Comparison of ENCODE assay signal across 12 cellular contexts in the genomic region with DNA sequence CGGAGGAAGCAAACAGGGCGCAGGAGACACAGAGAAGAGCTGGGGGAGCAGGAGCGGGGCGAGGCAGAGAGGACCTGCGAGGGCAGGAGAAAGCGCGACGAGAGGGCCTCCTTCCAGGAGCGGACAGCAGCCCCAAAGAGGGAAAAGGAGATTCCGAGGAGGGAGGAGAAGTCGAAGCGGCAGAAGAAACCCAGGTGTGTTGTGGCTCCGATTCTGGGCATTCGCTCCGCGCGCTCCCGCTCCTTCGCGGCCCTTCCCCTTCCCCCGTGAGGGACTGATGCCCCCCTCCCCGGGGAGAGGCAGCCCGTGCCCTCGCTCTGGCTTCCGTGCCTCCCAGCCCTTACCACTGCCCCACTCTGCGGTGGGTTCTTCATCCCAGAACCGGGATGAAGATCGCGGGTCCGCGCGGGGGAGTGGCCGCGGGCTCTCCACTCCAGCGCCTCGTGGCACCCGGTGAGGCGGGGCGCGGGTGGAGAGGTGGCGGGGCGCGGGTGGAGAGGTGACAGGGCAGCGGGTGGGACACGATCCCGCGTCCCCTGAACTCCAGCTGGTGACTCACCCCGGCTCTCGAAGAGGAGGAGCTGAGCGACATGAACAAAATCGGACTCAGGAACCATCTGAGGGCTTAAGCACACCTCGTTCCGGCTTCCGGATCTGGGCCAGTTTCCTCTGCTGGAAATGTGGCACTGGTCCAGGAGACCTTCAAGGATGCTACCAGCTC. TPM values are rescaled to one million over a fixed set of nuclear protein-coding genes. Genes with fewer than 3 reads are reported as not detected.
DNase-seq lines count a peak whose midpoint lies in the region; ATAC-seq, FAIRE-seq and TF ChIP-seq lines count a peak whose summit lies in the region.
"Had no signal": no experiment of that assay in that cellular context is flagged by ENCODE, and none has a peak within 500 bp of the region (broad histone marks: within the 10 kb centered on the region; RNA-seq: fewer than 3 reads in every experiment).

No MANE protein-coding gene starts in this region.

- H4K91ac ChIP-seq in H1 (replicated peaks; ENCODE audit: insufficient read length, low read length), result no peak overlapping the region

- no peak overlapping the region for H2BK5ac ChIP-seq in H1 (ENCODE audit: low read depth, low read length)

- no peak overlapping the region for H3K14ac ChIP-seq in H1 (ENCODE audit: insufficient read length)

- H2BK15ac ChIP-seq in H1 (ENCODE audit: low read length), result no peak overlapping the region

- no peak overlapping the region for H2BK20ac ChIP-seq in H1 (ENCODE audit: low read length)

- H3K18ac ChIP-seq in H1 (ENCODE audit: extremely low read depth, low read length), result peak overlapping the region; percentile 78

- TF ChIP-seq POLR2A in A549 (IDR thresholded peaks at IDR 0.05; ENCODE audit: low read length), result no peak
- no peak for TF ChIP-seq POLR2A in H1 (IDR thresholded peaks at IDR 0.05; ENCODE audit: control extremely low read depth in 1 of 2, low read depth in 2 of 2, low read length in 2 of 2)

- peak overlapping the region; percentile 55 for H3K4me2 ChIP-seq in A549
- H3K4me2 ChIP-seq in H1 (ENCODE audit: insufficient read depth in 1 of 2, low read depth in 2 of 2, low read length in 2 of 2), result peak overlapping the region; percentile 76 to 81

- no peak overlapping the region for H2BK12ac ChIP-seq in H1 (ENCODE audit: low read depth, low read length)

- peaks cover 0 to 8% of the 10 kb centered on the region in 2 donors for H3K4me1 Mint-ChIP-seq in natural killer cell

- no peak overlapping the region for H2AK5ac ChIP-seq in H1 (ENCODE audit: low read depth, low read length)

- H2AFZ ChIP-seq in H1 (ENCODE audit: low read length), result peak overlapping the region; percentile 47; the same call in 1 of the 2 replicates

- ATAC-seq in A549, result peak; percentile 37 to 41; a peak in 3 of 6 replicates
- ATAC-seq in natural killer cell, result no peak
- no peak for ATAC-seq in HG03520 (IDR thresholded peaks at IDR 0.05; ENCODE audit: unreplicated experiment)
- no peak for ATAC-seq in HG02870 (IDR thresholded peaks at IDR 0.05; ENCODE audit: unreplicated experiment)

- no peaks in the 10 kb centered on the region for H3K9me3 ChIP-seq in A549
- no peaks in the 10 kb centered on the region for H3K9me3 ChIP-seq in HUES48 (ENCODE audit: control insufficient read depth, insufficient read depth, low read length)
- no peaks in the 10 kb centered on the region for H3K9me3 ChIP-seq in H1 (ENCODE audit: insufficient read depth in 2 of 2, low read depth in 1 of 2, low read length in 1 of 2)

- H3K79me1 ChIP-seq in H1 (ENCODE audit: low read depth, low read length), result no peaks in the 10 kb centered on the region

- H3K27me3 Mint-ChIP-seq in natural killer cell (ENCODE audit: low read depth in 2 of 2), result peaks cover 45 to 46% of the 10 kb centered on the region in 2 donors

- no peak overlapping the region for H3K4ac ChIP-seq in H1 (replicated peaks; ENCODE audit: insufficient read length, low read depth, low read length)

- no peaks in the 10 kb centered on the region for H3K79me2 ChIP-seq in H1 (ENCODE audit: control insufficient read depth in 1 of 2, insufficient read depth in 2 of 2, low read length in 2 of 2)

- H3K36me3 Mint-ChIP-seq in natural killer cell, result no peaks in the 10 kb centered on the region

- POLR2A ChIA-PET in A549 (lab: Yijun Ruan, JAX), result no interaction called here
- POLR2A ChIA-PET in H1 (lab: Charles Lee; ENCODE audit: partially characterized antibody), result interaction anchor here (0.7 kb wide), 1 partner anchor 94 kb away, joined by 3 read pairs; no protein-coding TSS in a partner anchor

- H3K4me1 ChIP-seq in A549 (no peaks in the 10 kb centered on the region), HUES48 (ENCODE audit: control insufficient read depth, insufficient read depth, low read length) (no peaks in the 10 kb centered on the region), H1 (replicated peaks in 1 of 4; ENCODE audit: control insufficient read depth in 3 of 4, insufficient read depth in 4 of 4, low read length in 3 of 4) (peaks cover 0 to 3% (median 1%) of the 10 kb centered on the region in 4 experiments; a peak in 3 of 7 replicates)

- H4K5ac ChIP-seq in H1 (ENCODE audit: insufficient read length, low read depth, low read length), result no peak overlapping the region

- intact Hi-C loops in natural killer cell (cut with micrococcal nuclease), result no loop called here

- H3K9ac ChIP-seq in HUES48 (ENCODE audit: low read depth, low read length) (no peak overlapping the region), H1 (replicated peaks in 1 of 4; ENCODE audit: extremely low read depth in 1 of 4, low read depth in 3 of 4, low read length in 3 of 4) (no peak overlapping the region; a peak in 2 of 7 replicates)

- no peak overlapping the region for H3K27ac Mint-ChIP-seq in natural killer cell

- H3K36me3 ChIP-seq in HUES48 (ENCODE audit: control insufficient read depth, insufficient read depth, low read length) (no peaks in the 10 kb centered on the region), H1 (ENCODE audit: control insufficient read depth in 2 of 4, insufficient read depth in 4 of 4, low read length in 3 of 4) (no peaks in the 10 kb centered on the region)

- no peak overlapping the region for H3K23ac ChIP-seq in H1 (ENCODE audit: insufficient read length)

- 0 out of 2 replicates have a peak overlapping the region, but pooled peaks have one; percentile 20 for H4K8ac ChIP-seq in H1 (ENCODE audit: extremely low read depth, insufficient read depth, low read length)

- TF ChIP-seq EP300 in A549 (IDR thresholded peaks at IDR 0.05) (no peak), H1 (IDR thresholded peaks at IDR 0.05; ENCODE audit: borderline replicate concordance in 1 of 2, low read depth in 2 of 2, low read length in 2 of 2) (no peak)

- no peak for TF ChIP-seq RAD21 in A549 (conservative IDR thresholded peaks at IDR 0.05 in 1 of 2, IDR thresholded peaks at IDR 0.05 in 1 of 2)
- no peak for TF ChIP-seq RAD21 in H1 (IDR thresholded peaks at IDR 0.05 in 1 of 2, conservative IDR thresholded peaks at IDR 0.05 in 1 of 2; ENCODE audit: low read depth in 2 of 2, low read length in 2 of 2)

- H4K20me1 ChIP-seq in H1 (replicated peaks in 1 of 2; ENCODE audit: control insufficient read depth in 1 of 2, insufficient read depth in 2 of 2, low read length in 2 of 2), result no peaks in the 10 kb centered on the region

- FAIRE-seq in A549 (lab: Jason Lieb, UNC) (no peak), H1 (lab: Jason Lieb, UNC) (no peak)

- H3K4me3 ChIP-seq in A549, result peak overlapping the region; percentile 18; the same call in 1 of the 3 replicates
- H3K4me3 ChIP-seq in HUES48 (ENCODE audit: low read depth, low read length), result peak overlapping the region; percentile 60
- H3K4me3 ChIP-seq in H1 (ENCODE audit: extremely low read depth in 1 of 4, insufficient read depth in 2 of 4, low read depth in 3 of 4, low read length in 4 of 4), result peak overlapping the region; percentile 27 to 69 (median 40)

- H3K9me3 Mint-ChIP-seq in natural killer cell, result no peaks in the 10 kb centered on the region

- no peak overlapping the region for H3K56ac ChIP-seq in H1 (replicated peaks; ENCODE audit: insufficient read length, low read depth, low read length)

- H3K27ac ChIP-seq in A549 (no peak overlapping the region), HUES48 (ENCODE audit: low read depth, low read length) (no peak overlapping the region), H1 (ENCODE audit: low read depth, low read length) (no peak overlapping the region)

- H3K27me3 ChIP-seq in HUES48 (ENCODE audit: control insufficient read depth, insufficient read depth, low read length) (peaks cover 53% of the 10 kb centered on the region), H1 (replicated peaks in 1 of 4; ENCODE audit: control insufficient read depth in 3 of 4, extremely low read depth in 1 of 4, insufficient read depth in 3 of 4, low read length in 3 of 4) (peaks cover 25 to 33% (median 31%) of the 10 kb centered on the region in 4 experiments)

- TF ChIP-seq CTCF in A549 (IDR thresholded peaks at IDR 0.05) (no peak), H1 (IDR thresholded peaks at IDR 0.05; ENCODE audit: control extremely low read depth in 1 of 3, insufficient read depth in 1 of 3, low read depth in 1 of 3, low read length in 3 of 3) (no peak), natural killer cell (IDR thresholded peaks at IDR 0.05) (no peak)

- H3K23me2 ChIP-seq in H1 (ENCODE audit: low read depth, low read length), result peaks cover 7% of the 10 kb centered on the region; the same call in 1 of the 2 replicates

- WGBS in A549 (ENCODE audit: missing lambda C conversion rate), result 50% methylated on average over 42 of the region's 54 CpGs
- 8% methylated on average over 24 of the region's 54 CpGs; no CpG with 5 or more reads in 1 of the 2 experiments for WGBS in H1 (ENCODE audit: extremely low coverage in 1 of 2, insufficient coverage in 1 of 2, insufficient read length in 1 of 2, insufficient replicate concordance in 2 of 2, low coverage in 1 of 2, low lambda C conversion rate in 2 of 2, missing lambda C conversion rate in 1 of 2), 2 experiments

- DNase-seq in A549 (ENCODE audit: low read depth in 1 of 2, low spot score in 1 of 2) (peak in 1 of 2 experiments; percentile 21), H1 (ENCODE audit: low read depth in 1 of 2, low spot score in 2 of 2) (peak in 1 of 2 experiments; percentile 61), natural killer cell (no peak), NCI-H2029 (lab: John Stamatoyannopoulos, UW) (no peak)
- no peak for DNase-seq in stimulated activated CD4-positive, alpha-beta T cell treated with anti-CD3 and anti-CD28 coated beads, Interleukin-4, amount 100 ng/mL, for 1 hour
- DNase-seq: activated CD8-positive, alpha-beta memory T cell treated with anti-CD3 and anti-CD28 coated beads, Interleukin-2, amount 50 U/mL, for 48 hours; occipital lobe; SHP77; stimulated activated CD8-positive, alpha-beta memory T cell treated with anti-CD3 and anti-CD28 coated beads, Interleukin-4, amount 100 ng/mL, for 48 hours had no signal

- peak overlapping the region; percentile 17 for H3K4me3 Mint-ChIP-seq in natural killer cell

- CTCF ChIA-PET in A549 (lab: Yijun Ruan, JAX), result interaction anchor here (0.6 to 1.4 kb wide), 7 partner anchors 9 to 51 kb away, joined by 3 to 6 read pairs (median 3); no protein-coding TSS in a partner anchor
- CTCF ChIA-PET in H1 (lab: Charles Lee; ENCODE audit: partially characterized antibody), result interaction anchor here (0.9 kb wide), 2 partner anchors 36 kb away, joined by 3 read pairs; no protein-coding TSS in a partner anchor

- no peak overlapping the region for H2BK120ac ChIP-seq in H1 (replicated peaks; ENCODE audit: low read depth, low read length)

RNA-seq across cellular contexts. Expression of a gene that starts 22.4 kb away (rescaled TPM):
- not detected in 2 replicates for polyA plus RNA-seq in A549 (2011; rRNA removed)
- polyA plus RNA-seq in A549 (2012; cell fraction: cytosol; rRNA removed), result not detected in 2 replicates
- 0.02 TPM in 1 of 2 replicates, not detected in the other for polyA plus RNA-seq in A549 (2012; cell fraction: nucleus; rRNA removed)
- polyA plus RNA-seq in A549 (2017; fragmentation: RNase III; extraction: RNeasy Plus Mini Kit Qiagen cat#74134 plus additional on column Dnase treatment), result not detected in 3 replicates
- polyA minus RNA-seq in A549 (2011; rRNA and poly(A)+ RNA removed), result 0.15 TPM in 1 of 2 replicates, not detected in the other
- not detected in 2 replicates for total RNA-seq in H1 (2021; fragmentation: NEBNext Ultra II Directional; extraction: Animal tissue kit (Norgen Biotek cat#: 25700))
- polyA plus RNA-seq in H1 (2011; rRNA removed), result 0.05 TPM in 1 of 2 replicates, not detected in the other
- polyA plus RNA-seq in H1 (2011; cell fraction: cytosol; rRNA removed), result not detected
- polyA plus RNA-seq in H1 (2011; cell fraction: nucleus; rRNA removed), result 0.11 TPM
- 0.05 to 0.09 TPM in 2 of 4 replicates, not detected in the others for polyA plus RNA-seq in H1 (2012, experiment 1 of 2)
- polyA plus RNA-seq in H1 (2012, experiment 2 of 2), result not detected
- 0.02 TPM for polyA plus RNA-seq in H1 (2013, experiment 1 of 2)
- 0.02 TPM for polyA plus RNA-seq in H1 (2013, experiment 2 of 2)
- 0.17 TPM in 1 of 2 replicates, not detected in the other for polyA minus RNA-seq in H1 (2011; rRNA and poly(A)+ RNA removed)
- polyA minus RNA-seq in H1 (2011; cell fraction: cytosol; rRNA and poly(A)+ RNA removed), result not detected
- not detected for polyA minus RNA-seq in H1 (2011; cell fraction: nucleus; rRNA and poly(A)+ RNA removed)
- 1 to 10 TPM in 1 of 3 donors, under 1 TPM in 1, not detected in 1; 0.94 to 1.3 TPM for total RNA-seq in natural killer cell

RNA-seq across cellular contexts. Expression of a gene that starts 50.0 kb away (rescaled TPM):
- polyA plus RNA-seq in A549 (2011; rRNA removed), result 19.0 and 20.5 TPM in 2 replicates
- 7.3 and 8.2 TPM in 2 replicates for polyA plus RNA-seq in A549 (2012; cell fraction: cytosol; rRNA removed)
- polyA plus RNA-seq in A549 (2012; cell fraction: nucleus; rRNA removed), result 7.6 and 11.5 TPM in 2 replicates
- polyA plus RNA-seq in A549 (2017; fragmentation: RNase III; extraction: RNeasy Plus Mini Kit Qiagen cat#74134 plus additional on column Dnase treatment), result 14.0 to 15.8 TPM (median 14.0 TPM) in 3 replicates
- polyA minus RNA-seq in A549 (2011; rRNA and poly(A)+ RNA removed), result 17.3 and 21.1 TPM in 2 replicates
- total RNA-seq in H1 (2021; fragmentation: NEBNext Ultra II Directional; extraction: Animal tissue kit (Norgen Biotek cat#: 25700)), result 3.7 and 5.0 TPM in 2 replicates
- 1.1 and 1.8 TPM in 2 replicates for polyA plus RNA-seq in H1 (2011; rRNA removed)
- polyA plus RNA-seq in H1 (2011; cell fraction: cytosol; rRNA removed), result 1.9 TPM
- 2.5 TPM for polyA plus RNA-seq in H1 (2011; cell fraction: nucleus; rRNA removed)
- 3.0 to 4.1 TPM (median 3.4 TPM) in 4 replicates for polyA plus RNA-seq in H1 (2012, experiment 1 of 2)
- polyA plus RNA-seq in H1 (2012, experiment 2 of 2), result 0.39 TPM
- polyA plus RNA-seq in H1 (2013, experiment 1 of 2), result 2.0 TPM
- 2.5 TPM for polyA plus RNA-seq in H1 (2013, experiment 2 of 2)
- 6.1 and 9.0 TPM in 2 replicates for polyA minus RNA-seq in H1 (2011; rRNA and poly(A)+ RNA removed)
- polyA minus RNA-seq in H1 (2011; cell fraction: cytosol; rRNA and poly(A)+ RNA removed), result 2.8 TPM
- 4.1 TPM for polyA minus RNA-seq in H1 (2011; cell fraction: nucleus; rRNA and poly(A)+ RNA removed)
- 10 to 100 TPM in 1 of 3 donors, 1 to 10 TPM in 2; 8.1 to 12.3 (median 8.6) TPM for total RNA-seq in natural killer cell

Comparison
In these comparisons a context has a peak if more than half of its experiments do, and no peak if none do; other contexts are left out.
1. ATAC-seq: peak in A549 (2 of 2); none in natural killer cell (0 of 3), HG03520 (single experiment) and HG02870 (single experiment).
2. Peak in every context shown above with its lines, with median percentiles within 50 percentile points of each other: H3K4me3 ChIP-seq.